1 cellular context compared by ENCODE assay signal in the genomic region with DNA sequence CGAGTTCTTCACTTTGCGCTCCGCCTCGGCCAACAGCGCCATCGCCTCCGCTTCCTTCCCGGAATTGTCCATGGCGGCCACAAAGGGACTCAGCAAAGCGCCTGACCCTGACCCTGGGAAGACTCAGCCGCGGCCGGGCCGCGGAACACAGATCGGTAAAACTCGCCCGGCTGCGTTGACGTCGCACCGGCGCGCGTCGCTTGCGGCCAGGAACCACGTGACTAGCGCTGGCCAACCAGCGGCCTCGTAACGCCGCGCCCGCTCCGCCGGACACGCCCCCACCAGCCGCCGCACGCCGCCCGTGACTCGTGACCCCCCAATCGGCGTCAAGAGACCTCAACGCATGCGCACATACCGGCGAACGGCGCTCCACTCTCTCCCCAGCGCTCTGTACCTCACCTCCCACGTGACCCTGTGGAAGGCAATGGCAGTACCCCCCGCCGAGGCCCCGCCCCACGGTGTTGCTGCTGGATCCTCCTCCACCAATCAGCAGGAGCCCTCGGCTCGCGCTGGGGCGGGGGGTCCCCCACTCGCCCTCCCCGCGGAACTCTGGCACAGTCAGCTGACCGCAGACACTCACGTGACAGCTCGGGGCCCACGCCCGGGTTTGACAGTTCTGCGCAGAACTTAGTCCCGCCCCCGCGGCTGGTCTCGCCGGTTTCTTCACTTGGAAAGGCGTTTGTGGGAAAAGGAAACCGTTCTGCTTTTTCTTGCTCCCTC.
TF ChIP-seq lines count a peak whose summit lies in the region.

Gene NAPA, minus strand, starts transcription at position 195 of the 720 bp plus-strand sequence. Its CDS starts 123 bp downstream, at position 72.

TF ChIP-seq in K562, 482 proteins besides CTCF, POLR2A, EP300 and RAD21 (continued from another document and continues in another):
- TF ChIP-seq, protein P1, sequence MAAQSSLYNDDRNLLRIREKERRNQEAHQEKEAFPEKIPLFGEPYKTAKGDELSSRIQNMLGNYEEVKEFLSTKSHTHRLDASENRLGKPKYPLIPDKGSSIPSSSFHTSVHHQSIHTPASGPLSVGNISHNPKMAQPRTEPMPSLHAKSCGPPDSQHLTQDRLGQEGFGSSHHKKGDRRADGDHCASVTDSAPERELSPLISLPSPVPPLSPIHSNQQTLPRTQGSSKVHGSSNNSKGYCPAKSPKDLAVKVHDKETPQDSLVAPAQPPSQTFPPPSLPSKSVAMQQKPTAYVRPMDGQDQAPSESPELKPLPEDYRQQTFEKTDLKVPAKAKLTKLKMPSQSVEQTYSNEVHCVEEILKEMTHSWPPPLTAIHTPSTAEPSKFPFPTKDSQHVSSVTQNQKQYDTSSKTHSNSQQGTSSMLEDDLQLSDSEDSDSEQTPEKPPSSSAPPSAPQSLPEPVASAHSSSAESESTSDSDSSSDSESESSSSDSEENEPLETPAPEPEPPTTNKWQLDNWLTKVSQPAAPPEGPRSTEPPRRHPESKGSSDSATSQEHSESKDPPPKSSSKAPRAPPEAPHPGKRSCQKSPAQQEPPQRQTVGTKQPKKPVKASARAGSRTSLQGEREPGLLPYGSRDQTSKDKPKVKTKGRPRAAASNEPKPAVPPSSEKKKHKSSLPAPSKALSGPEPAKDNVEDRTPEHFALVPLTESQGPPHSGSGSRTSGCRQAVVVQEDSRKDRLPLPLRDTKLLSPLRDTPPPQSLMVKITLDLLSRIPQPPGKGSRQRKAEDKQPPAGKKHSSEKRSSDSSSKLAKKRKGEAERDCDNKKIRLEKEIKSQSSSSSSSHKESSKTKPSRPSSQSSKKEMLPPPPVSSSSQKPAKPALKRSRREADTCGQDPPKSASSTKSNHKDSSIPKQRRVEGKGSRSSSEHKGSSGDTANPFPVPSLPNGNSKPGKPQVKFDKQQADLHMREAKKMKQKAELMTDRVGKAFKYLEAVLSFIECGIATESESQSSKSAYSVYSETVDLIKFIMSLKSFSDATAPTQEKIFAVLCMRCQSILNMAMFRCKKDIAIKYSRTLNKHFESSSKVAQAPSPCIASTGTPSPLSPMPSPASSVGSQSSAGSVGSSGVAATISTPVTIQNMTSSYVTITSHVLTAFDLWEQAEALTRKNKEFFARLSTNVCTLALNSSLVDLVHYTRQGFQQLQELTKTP (IDR thresholded peaks at IDR 0.05; ENCODE audit: low read depth in 1 of 2, partially characterized antibody in 2 of 2): no peak
- TF ChIP-seq SRSF1 (IDR thresholded peaks at IDR 0.05; ENCODE audit: low read depth, low read length): no peak
- TF ChIP-seq SREBF2 (CRISPR knock-in tag; IDR thresholded peaks at IDR 0.05): no peak
- TF ChIP-seq, protein P2, sequence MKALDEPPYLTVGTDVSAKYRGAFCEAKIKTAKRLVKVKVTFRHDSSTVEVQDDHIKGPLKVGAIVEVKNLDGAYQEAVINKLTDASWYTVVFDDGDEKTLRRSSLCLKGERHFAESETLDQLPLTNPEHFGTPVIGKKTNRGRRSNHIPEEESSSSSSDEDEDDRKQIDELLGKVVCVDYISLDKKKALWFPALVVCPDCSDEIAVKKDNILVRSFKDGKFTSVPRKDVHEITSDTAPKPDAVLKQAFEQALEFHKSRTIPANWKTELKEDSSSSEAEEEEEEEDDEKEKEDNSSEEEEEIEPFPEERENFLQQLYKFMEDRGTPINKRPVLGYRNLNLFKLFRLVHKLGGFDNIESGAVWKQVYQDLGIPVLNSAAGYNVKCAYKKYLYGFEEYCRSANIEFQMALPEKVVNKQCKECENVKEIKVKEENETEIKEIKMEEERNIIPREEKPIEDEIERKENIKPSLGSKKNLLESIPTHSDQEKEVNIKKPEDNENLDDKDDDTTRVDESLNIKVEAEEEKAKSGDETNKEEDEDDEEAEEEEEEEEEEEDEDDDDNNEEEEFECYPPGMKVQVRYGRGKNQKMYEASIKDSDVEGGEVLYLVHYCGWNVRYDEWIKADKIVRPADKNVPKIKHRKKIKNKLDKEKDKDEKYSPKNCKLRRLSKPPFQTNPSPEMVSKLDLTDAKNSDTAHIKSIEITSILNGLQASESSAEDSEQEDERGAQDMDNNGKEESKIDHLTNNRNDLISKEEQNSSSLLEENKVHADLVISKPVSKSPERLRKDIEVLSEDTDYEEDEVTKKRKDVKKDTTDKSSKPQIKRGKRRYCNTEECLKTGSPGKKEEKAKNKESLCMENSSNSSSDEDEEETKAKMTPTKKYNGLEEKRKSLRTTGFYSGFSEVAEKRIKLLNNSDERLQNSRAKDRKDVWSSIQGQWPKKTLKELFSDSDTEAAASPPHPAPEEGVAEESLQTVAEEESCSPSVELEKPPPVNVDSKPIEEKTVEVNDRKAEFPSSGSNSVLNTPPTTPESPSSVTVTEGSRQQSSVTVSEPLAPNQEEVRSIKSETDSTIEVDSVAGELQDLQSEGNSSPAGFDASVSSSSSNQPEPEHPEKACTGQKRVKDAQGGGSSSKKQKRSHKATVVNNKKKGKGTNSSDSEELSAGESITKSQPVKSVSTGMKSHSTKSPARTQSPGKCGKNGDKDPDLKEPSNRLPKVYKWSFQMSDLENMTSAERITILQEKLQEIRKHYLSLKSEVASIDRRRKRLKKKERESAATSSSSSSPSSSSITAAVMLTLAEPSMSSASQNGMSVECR (CRISPR knock-in tag; IDR thresholded peaks at IDR 0.05): peak; percentile 93
- TF ChIP-seq NCOA2 (IDR thresholded peaks at IDR 0.05; ENCODE audit: partially characterized antibody in 2 of 2): no peak
- TF ChIP-seq, protein P3, sequence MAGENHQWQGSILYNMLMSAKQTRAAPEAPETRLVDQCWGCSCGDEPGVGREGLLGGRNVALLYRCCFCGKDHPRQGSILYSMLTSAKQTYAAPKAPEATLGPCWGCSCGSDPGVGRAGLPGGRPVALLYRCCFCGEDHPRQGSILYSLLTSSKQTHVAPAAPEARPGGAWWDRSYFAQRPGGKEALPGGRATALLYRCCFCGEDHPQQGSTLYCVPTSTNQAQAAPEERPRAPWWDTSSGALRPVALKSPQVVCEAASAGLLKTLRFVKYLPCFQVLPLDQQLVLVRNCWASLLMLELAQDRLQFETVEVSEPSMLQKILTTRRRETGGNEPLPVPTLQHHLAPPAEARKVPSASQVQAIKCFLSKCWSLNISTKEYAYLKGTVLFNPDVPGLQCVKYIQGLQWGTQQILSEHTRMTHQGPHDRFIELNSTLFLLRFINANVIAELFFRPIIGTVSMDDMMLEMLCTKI (IDR thresholded peaks at IDR 0.05; ENCODE audit: partially characterized antibody): no peak
- no peak; the same call in 1 of the 2 replicates for TF ChIP-seq ZNF224 (CRISPR knock-in tag; IDR thresholded peaks at IDR 0.05)
- TF ChIP-seq MTA2 (IDR thresholded peaks at IDR 0.05; ENCODE audit: low read depth): no peak
- TF ChIP-seq, protein P4, sequence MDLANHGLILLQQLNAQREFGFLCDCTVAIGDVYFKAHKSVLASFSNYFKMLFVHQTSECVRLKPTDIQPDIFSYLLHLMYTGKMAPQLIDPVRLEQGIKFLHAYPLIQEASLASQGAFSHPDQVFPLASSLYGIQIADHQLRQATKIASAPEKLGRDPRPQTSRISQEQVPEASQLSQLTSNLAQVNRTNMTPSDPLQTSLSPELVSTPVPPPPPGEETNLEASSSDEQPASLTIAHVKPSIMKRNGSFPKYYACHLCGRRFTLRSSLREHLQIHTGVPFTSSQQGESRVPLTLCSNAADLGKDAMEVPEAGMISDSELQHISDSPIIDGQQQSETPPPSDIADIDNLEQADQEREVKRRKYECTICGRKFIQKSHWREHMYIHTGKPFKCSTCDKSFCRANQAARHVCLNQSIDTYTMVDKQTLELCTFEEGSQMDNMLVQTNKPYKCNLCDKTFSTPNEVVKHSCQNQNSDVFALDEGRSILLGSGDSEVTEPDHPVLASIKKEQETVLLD (IDR thresholded peaks at IDR 0.05): peak; percentile 87
- TF ChIP-seq, protein P5, sequence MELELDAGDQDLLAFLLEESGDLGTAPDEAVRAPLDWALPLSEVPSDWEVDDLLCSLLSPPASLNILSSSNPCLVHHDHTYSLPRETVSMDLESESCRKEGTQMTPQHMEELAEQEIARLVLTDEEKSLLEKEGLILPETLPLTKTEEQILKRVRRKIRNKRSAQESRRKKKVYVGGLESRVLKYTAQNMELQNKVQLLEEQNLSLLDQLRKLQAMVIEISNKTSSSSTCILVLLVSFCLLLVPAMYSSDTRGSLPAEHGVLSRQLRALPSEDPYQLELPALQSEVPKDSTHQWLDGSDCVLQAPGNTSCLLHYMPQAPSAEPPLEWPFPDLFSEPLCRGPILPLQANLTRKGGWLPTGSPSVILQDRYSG (tag; conservative IDR thresholded peaks at IDR 0.05; ENCODE audit: low read depth): no peak
- peak; percentile 36; the same call in 1 of the 2 replicates for TF ChIP-seq MYNN (IDR thresholded peaks at IDR 0.05)
- TF ChIP-seq MYNN (CRISPR knock-in tag; IDR thresholded peaks at IDR 0.05): no peak
- TF ChIP-seq PHF8 (IDR thresholded peaks at IDR 0.05; ENCODE audit: borderline replicate concordance, low read length): peak; percentile 84; the same call in 1 of the 2 replicates
- TF ChIP-seq NCOA6 (IDR thresholded peaks at IDR 0.05): no peak
- no peak for TF ChIP-seq PBX2 (CRISPR knock-in tag; IDR thresholded peaks at IDR 0.05; ENCODE audit: low read depth)
- TF ChIP-seq PBX2 (tag; conservative IDR thresholded peaks at IDR 0.05; ENCODE audit: low read depth): peak; percentile 50
- no peak for TF ChIP-seq HDAC3 (IDR thresholded peaks at IDR 0.05; ENCODE audit: borderline replicate concordance, partially characterized antibody)
- peak; percentile 99 for TF ChIP-seq TFE3 (CRISPR knock-in tag; IDR thresholded peaks at IDR 0.05)
- no peak for TF ChIP-seq HNRNPL (IDR thresholded peaks at IDR 0.05; ENCODE audit: low read depth, low read length)
- no peak for TF ChIP-seq ZNF253 (CRISPR knock-in tag; conservative IDR thresholded peaks at IDR 0.05)
- TF ChIP-seq SLC30A9 (CRISPR knock-in tag; IDR thresholded peaks at IDR 0.05): no peak
- peak; percentile 98 for TF ChIP-seq ZNF766 (CRISPR knock-in tag; conservative IDR thresholded peaks at IDR 0.05)
- TF ChIP-seq SIX5 (IDR thresholded peaks at IDR 0.05; ENCODE audit: borderline replicate concordance in 1 of 2, insufficient read depth in 1 of 2, low read depth in 1 of 2, low read length in 2 of 2): no peak
- TF ChIP-seq HNRNPLL (IDR thresholded peaks at IDR 0.05; ENCODE audit: low read depth, low read length, poor library complexity, severe bottlenecking): peak; percentile 100
- peak; percentile 91 for TF ChIP-seq L3MBTL2 (IDR thresholded peaks at IDR 0.05)
- no peak for TF ChIP-seq RUNX1 (IDR thresholded peaks at IDR 0.05; ENCODE audit: low read depth)
- TF ChIP-seq CTBP1 (IDR thresholded peaks at IDR 0.05; ENCODE audit: borderline replicate concordance): peak; percentile 93
- no peak for TF ChIP-seq SMAD1 (IDR thresholded peaks at IDR 0.05; ENCODE audit: low read depth, low read length, partially characterized antibody)
- TF ChIP-seq SRSF9 (IDR thresholded peaks at IDR 0.05; ENCODE audit: borderline replicate concordance, low read depth, low read length): no peak
- TF ChIP-seq ZNF785 (CRISPR knock-in tag; IDR thresholded peaks at IDR 0.05): no peak
- TF ChIP-seq, protein P6, sequence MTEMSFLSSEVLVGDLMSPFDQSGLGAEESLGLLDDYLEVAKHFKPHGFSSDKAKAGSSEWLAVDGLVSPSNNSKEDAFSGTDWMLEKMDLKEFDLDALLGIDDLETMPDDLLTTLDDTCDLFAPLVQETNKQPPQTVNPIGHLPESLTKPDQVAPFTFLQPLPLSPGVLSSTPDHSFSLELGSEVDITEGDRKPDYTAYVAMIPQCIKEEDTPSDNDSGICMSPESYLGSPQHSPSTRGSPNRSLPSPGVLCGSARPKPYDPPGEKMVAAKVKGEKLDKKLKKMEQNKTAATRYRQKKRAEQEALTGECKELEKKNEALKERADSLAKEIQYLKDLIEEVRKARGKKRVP (CRISPR knock-in tag; IDR thresholded peaks at IDR 0.05): no peak
- TF ChIP-seq IFI16 (CRISPR knock-in tag; IDR thresholded peaks at IDR 0.05): no peak
- 0 out of 2 replicates have a peak, but pooled peaks have one; percentile 36 for TF ChIP-seq FOXP4 (CRISPR knock-in tag; IDR thresholded peaks at IDR 0.05; ENCODE audit: borderline replicate concordance)
- no peak for TF ChIP-seq KLF13 (tag; IDR thresholded peaks at IDR 0.05; ENCODE audit: borderline replicate concordance, low read depth)
- no peak for TF ChIP-seq CHCHD3 (CRISPR knock-in tag; IDR thresholded peaks at IDR 0.05)
- TF ChIP-seq TBP (optimal IDR thresholded peaks at IDR 0.05; ENCODE audit: low read depth, low read length): peak; percentile 12
